ENCODE assay signal across 8 cellular contexts in the genomic region with DNA sequence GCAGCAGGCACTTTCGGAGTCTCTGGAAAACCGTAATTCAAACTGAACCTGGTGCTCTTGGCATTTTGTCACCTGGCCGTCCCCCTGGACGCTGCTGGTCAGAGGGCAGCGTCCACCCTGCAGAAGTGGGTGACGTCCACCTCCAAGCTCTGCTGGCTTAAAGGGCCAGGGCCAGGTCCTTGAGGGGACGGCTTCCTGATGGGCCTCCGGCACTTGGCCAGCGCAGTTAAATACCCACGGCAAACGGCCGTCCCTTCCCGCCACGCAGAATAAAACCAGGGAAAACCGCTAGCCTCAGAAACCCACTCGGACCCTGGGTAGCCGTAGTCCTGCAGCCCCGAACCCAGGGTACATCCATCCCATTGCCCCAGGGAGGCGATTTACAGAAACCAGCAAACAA.
DNase-seq lines count a peak whose midpoint lies in the region; ATAC-seq and TF ChIP-seq lines count a peak whose summit lies in the region.
"Had no signal": no experiment of that assay in that cellular context is flagged by ENCODE, and none has a peak within 500 bp of the region (broad histone marks: within the 10 kb centered on the region; RNA-seq: fewer than 3 reads in every experiment).

No MANE protein-coding gene starts in this region.

- no peak for DNase-seq in GM12865 (ENCODE audit: low read depth)
- DNase-seq in activated CD4-positive, alpha-beta memory T cell treated with anti-CD3 and anti-CD28 coated beads, Interleukin-2, amount 10 ng/mL, durations not matched to agents 7 days and 5 days = no peak
- peak; percentile 6 for DNase-seq in glutamatergic neuron
- DNase-seq in stimulated activated naive B cell treated with anti-CD40 and anti-IgM and Interleukin-4, amounts not matched to agents 10 μg/mL and 1 μg/mL and 100 μg/mL, for 72 hours = no peak
- DNase-seq in stimulated activated CD4-positive, alpha-beta T cell treated with anti-CD3 and anti-CD28 coated beads, Interleukin-2, amount 100 ng/mL, for 24 hours = no peak
- no peak for DNase-seq in CD1c-positive myeloid dendritic cell (ENCODE audit: extremely low spot score)
- no peak for DNase-seq in NCI-H82 treated with DMSO at 0.1 percent for 48 hours (lab: John Stamatoyannopoulos, UW; ENCODE audit: unreplicated experiment)
- DNase-seq: occipital lobe had no signal

- peaks cover 18% of the 10 kb centered on the region for H3K36me3 Mint-ChIP-seq in activated CD4-positive, alpha-beta memory T cell treated with anti-CD3 and anti-CD28 coated beads, Interleukin-2, amount 10 ng/mL, durations not matched to agents 7 days and 5 days (ENCODE audit: low read depth)
- no peaks in the 10 kb centered on the region for H3K36me3 Mint-ChIP-seq in glutamatergic neuron (ENCODE audit: unreplicated experiment)
- peaks cover 36 to 61% of the 10 kb centered on the region in 2 donors for H3K36me3 Mint-ChIP-seq in stimulated activated naive B cell treated with anti-CD40 and anti-IgM and Interleukin-4, amounts not matched to agents 10 μg/mL and 1 μg/mL and 100 μg/mL, for 72 hours

- TF ChIP-seq CTCF in GM12865 (IDR thresholded peaks at IDR 0.05; ENCODE audit: insufficient read depth, low read depth, low read length, missing control alignments) (no peak), glutamatergic neuron (IDR thresholded peaks at IDR 0.05; ENCODE audit: partially characterized antibody, unreplicated experiment) (no peak)

- H3K27ac Mint-ChIP-seq in activated CD4-positive, alpha-beta memory T cell treated with anti-CD3 and anti-CD28 coated beads, Interleukin-2, amount 10 ng/mL, durations not matched to agents 7 days and 5 days = peak overlapping the region; percentile 100
- no peak overlapping the region for H3K27ac Mint-ChIP-seq in glutamatergic neuron (ENCODE audit: unreplicated experiment)
- H3K27ac Mint-ChIP-seq in stimulated activated naive B cell treated with anti-CD40 and anti-IgM and Interleukin-4, amounts not matched to agents 10 μg/mL and 1 μg/mL and 100 μg/mL, for 72 hours = peak overlapping the region; percentile 100

- CTCF ChIA-PET in activated CD4-positive, alpha-beta memory T cell treated with anti-CD3 and anti-CD28 coated beads, Interleukin-2, amount 10 ng/mL, durations not matched to agents 7 days and 5 days (lab: Charles Lee) = interaction anchor here (1.4 kb wide), 1 partner anchor 17 kb away, joined by 8 read pairs; no protein-coding TSS in a partner anchor

- POLR2A ChIA-PET in activated CD4-positive, alpha-beta memory T cell treated with anti-CD3 and anti-CD28 coated beads, Interleukin-2, amount 10 ng/mL, durations not matched to agents 7 days and 5 days (lab: Charles Lee) = interaction anchor here (1.2 to 7.5 kb wide), 3 partner anchors 15 to 126 kb away, joined by 3 to 113 read pairs (median 96); partner anchors contain the start of genes DNAAF5 and PRKAR1B

- no peaks in the 10 kb centered on the region for H3K27me3 Mint-ChIP-seq in activated CD4-positive, alpha-beta memory T cell treated with anti-CD3 and anti-CD28 coated beads, Interleukin-2, amount 10 ng/mL, durations not matched to agents 7 days and 5 days
- peaks cover 5% of the 10 kb centered on the region for H3K27me3 Mint-ChIP-seq in glutamatergic neuron (ENCODE audit: unreplicated experiment)
- H3K27me3 Mint-ChIP-seq in stimulated activated naive B cell treated with anti-CD40 and anti-IgM and Interleukin-4, amounts not matched to agents 10 μg/mL and 1 μg/mL and 100 μg/mL, for 72 hours = no peaks in the 10 kb centered on the region

- peak overlapping the region; percentile 68 for H3K4me3 ChIP-seq in GM12865 (ENCODE audit: low read depth, low read length)

- H3K4me3 Mint-ChIP-seq in activated CD4-positive, alpha-beta memory T cell treated with anti-CD3 and anti-CD28 coated beads, Interleukin-2, amount 10 ng/mL, durations not matched to agents 7 days and 5 days = peak overlapping the region; percentile 94
- H3K4me3 Mint-ChIP-seq in glutamatergic neuron (ENCODE audit: unreplicated experiment) = no peak overlapping the region
- peak overlapping the region; percentile 69 to 95 for H3K4me3 Mint-ChIP-seq in stimulated activated naive B cell treated with anti-CD40 and anti-IgM and Interleukin-4, amounts not matched to agents 10 μg/mL and 1 μg/mL and 100 μg/mL, for 72 hours

- no peak for ATAC-seq in stimulated activated naive B cell treated with anti-CD40 and anti-IgM and Interleukin-4, amounts not matched to agents 10 μg/mL and 1 μg/mL and 100 μg/mL, for 72 hours (replicated peaks)

- no peaks in the 10 kb centered on the region for H3K9me3 Mint-ChIP-seq in activated CD4-positive, alpha-beta memory T cell treated with anti-CD3 and anti-CD28 coated beads, Interleukin-2, amount 10 ng/mL, durations not matched to agents 7 days and 5 days
- peaks cover 1% of the 10 kb centered on the region for H3K9me3 Mint-ChIP-seq in glutamatergic neuron (ENCODE audit: unreplicated experiment)
- H3K9me3 Mint-ChIP-seq in stimulated activated naive B cell treated with anti-CD40 and anti-IgM and Interleukin-4, amounts not matched to agents 10 μg/mL and 1 μg/mL and 100 μg/mL, for 72 hours = peaks cover 5 to 14% of the 10 kb centered on the region in 2 donors

- H3K4me1 Mint-ChIP-seq in activated CD4-positive, alpha-beta memory T cell treated with anti-CD3 and anti-CD28 coated beads, Interleukin-2, amount 10 ng/mL, durations not matched to agents 7 days and 5 days = peaks cover 48% of the 10 kb centered on the region
- H3K4me1 Mint-ChIP-seq in glutamatergic neuron (ENCODE audit: low read depth, unreplicated experiment) = no peaks in the 10 kb centered on the region
- H3K4me1 Mint-ChIP-seq in stimulated activated naive B cell treated with anti-CD40 and anti-IgM and Interleukin-4, amounts not matched to agents 10 μg/mL and 1 μg/mL and 100 μg/mL, for 72 hours = peaks cover 53 to 78% of the 10 kb centered on the region in 2 donors
